ENCODE assay signal across 8 cellular contexts in the genomic region with DNA sequence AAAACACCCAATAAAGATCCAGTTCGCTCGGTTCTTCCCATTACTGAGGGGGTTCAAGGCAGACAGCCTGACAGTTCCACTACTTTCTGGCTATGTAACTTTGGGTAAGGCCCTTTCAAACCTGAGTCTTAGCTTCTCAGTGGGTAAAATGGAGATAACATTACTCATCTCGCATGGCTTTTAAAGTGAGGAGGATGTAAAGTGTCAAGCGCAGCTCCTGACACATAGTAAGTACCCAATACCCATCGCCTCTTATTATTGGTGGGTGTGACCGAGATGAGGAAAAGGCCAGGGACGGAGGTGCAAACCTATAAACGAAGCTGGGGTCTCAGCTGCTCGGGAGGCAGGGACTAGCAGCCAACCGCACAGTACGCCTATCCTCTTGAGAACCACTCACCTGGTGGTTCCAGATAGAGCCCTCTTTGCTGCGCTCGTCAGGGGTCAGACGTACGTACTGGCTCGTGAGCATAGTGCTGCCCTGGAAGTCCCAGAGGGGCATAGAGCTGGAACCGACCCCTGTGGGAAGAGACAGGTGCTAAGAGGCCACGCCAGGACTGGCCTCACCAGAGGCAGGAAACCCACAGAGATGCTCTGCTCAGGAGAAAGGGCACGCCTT. TPM values are rescaled to one million over a fixed set of nuclear protein-coding genes. Genes with fewer than 3 reads are reported as not detected.
DNase-seq lines count a peak whose midpoint lies in the region; ATAC-seq, FAIRE-seq and TF ChIP-seq lines count a peak whose summit lies in the region.

No MANE protein-coding gene starts in this region.

- TF ChIP-seq CTCF in 22Rv1 (IDR thresholded peaks at IDR 0.05) (no peak), HCT116 (IDR thresholded peaks at IDR 0.05 in 2 of 3, conservative IDR thresholded peaks at IDR 0.05 in 1 of 3; ENCODE audit: borderline replicate concordance in 1 of 3, insufficient read depth in 1 of 3, low read depth in 2 of 3, low read length in 2 of 3) (no peak), kidney epithelial cell (IDR thresholded peaks at IDR 0.05; ENCODE audit: insufficient read depth, low read length, poor library complexity, severe bottlenecking) (no peak), thoracic aorta (IDR thresholded peaks at IDR 0.05) (no peak)

- H3K9me3 ChIP-seq in HCT116 (ENCODE audit: control insufficient read depth in 1 of 2, insufficient read depth in 1 of 2, low read depth in 1 of 2, low read length in 2 of 2): peaks cover 0 to 4% of the 10 kb centered on the region in 2 experiments; a peak in 1 of 4 replicates
- H3K9me3 ChIP-seq in thoracic aorta: no peaks in the 10 kb centered on the region

- peaks cover 56% of the 10 kb centered on the region for H3K79me2 ChIP-seq in HCT116 (ENCODE audit: insufficient read depth, low read length)

- H3K36me3 Mint-ChIP-seq in activated naive CD8-positive, alpha-beta T cell treated with anti-CD3 and anti-CD28 coated beads, Interleukin-2, amount 50 U/mL, for 24 hours (ENCODE audit: low read depth): peaks cover 26% of the 10 kb centered on the region

- H3K36me3 ChIP-seq in HCT116 (ENCODE audit: control insufficient read depth in 1 of 2, insufficient read depth in 2 of 2, low read length in 2 of 2) (peaks cover 7 to 8% of the 10 kb centered on the region in 2 experiments; a peak in 3 of 4 replicates), kidney epithelial cell (ENCODE audit: control insufficient read depth, insufficient read depth, low read length) (no peaks in the 10 kb centered on the region), thoracic aorta (peaks cover 5% of the 10 kb centered on the region)

- H3K9me3 Mint-ChIP-seq in activated naive CD8-positive, alpha-beta T cell treated with anti-CD3 and anti-CD28 coated beads, Interleukin-2, amount 50 U/mL, for 24 hours: peaks cover 6% of the 10 kb centered on the region

- DNase-seq in HCT116 (ENCODE audit: low read depth, low spot score) (no peak), kidney epithelial cell (ENCODE audit: low read depth) (no peak), thoracic aorta (ENCODE audit: low spot score) (no peak), RCC 7860 (ENCODE audit: low spot score) (no peak), COLO829 (ENCODE audit: low spot score) (no peak), NCI-H345 (lab: John Stamatoyannopoulos, UW) (no peak)
- DNase-seq in activated naive CD8-positive, alpha-beta T cell treated with anti-CD3 and anti-CD28 coated beads, Interleukin-2, amount 50 U/mL, for 24 hours: no peak

- H3K4me3 ChIP-seq in HCT116 (replicated peaks in 1 of 2; ENCODE audit: low read depth in 1 of 2, low read length in 2 of 2): peak overlapping the region; percentile 98 to 100
- H3K4me3 ChIP-seq in kidney epithelial cell (ENCODE audit: low read depth, low read length): peak overlapping the region; percentile 85
- H3K4me3 ChIP-seq in thoracic aorta: peak overlapping the region; percentile 82

- peak overlapping the region; percentile 91 for H3K4me2 ChIP-seq in HCT116 (ENCODE audit: low read length)

- no peaks in the 10 kb centered on the region for H3K9me2 ChIP-seq in HCT116 (ENCODE audit: insufficient read depth)

- TSS peak; percentile 44 for BruUV-seq in HCT116 (replicated peaks; lab: Mats Ljungman, UMichigan)

- no peak for TF ChIP-seq POLR2A in HCT116 (IDR thresholded peaks at IDR 0.05; ENCODE audit: borderline replicate concordance, extremely low read depth, insufficient read depth, insufficient read length)

- H2AFZ ChIP-seq in HCT116 (ENCODE audit: low read depth, low read length, poor library complexity, severe bottlenecking): no peak overlapping the region

- no peaks in the 10 kb centered on the region for H4K20me1 ChIP-seq in HCT116 (ENCODE audit: insufficient read depth)

- H3K27ac Mint-ChIP-seq in activated naive CD8-positive, alpha-beta T cell treated with anti-CD3 and anti-CD28 coated beads, Interleukin-2, amount 50 U/mL, for 24 hours: peak overlapping the region; percentile 99

- no peaks in the 10 kb centered on the region for H3K27me3 Mint-ChIP-seq in activated naive CD8-positive, alpha-beta T cell treated with anti-CD3 and anti-CD28 coated beads, Interleukin-2, amount 50 U/mL, for 24 hours

- ATAC-seq in HCT116 (no peak; the same call in 1 of the 2 replicates), thoracic aorta (ENCODE audit: insufficient number of reproducible peaks, low FRiP score, low read depth) (no peak)
- ATAC-seq in activated naive CD8-positive, alpha-beta T cell treated with anti-CD3 and anti-CD28 coated beads, Interleukin-2, amount 50 U/mL, for 24 hours: peak; percentile 11

- peak overlapping the region; percentile 98 for H3K4me3 Mint-ChIP-seq in activated naive CD8-positive, alpha-beta T cell treated with anti-CD3 and anti-CD28 coated beads, Interleukin-2, amount 50 U/mL, for 24 hours

- RAD21 ChIA-PET in HCT116 (lab: Charles Lee; ENCODE audit: low non-redundant PET in 1 of 2, low total read pairs in 2 of 2, uncharacterized antibody in 2 of 2, unreplicated experiment in 2 of 2): no interaction called here

- peak overlapping the region; percentile 92 for H3K9ac ChIP-seq in HCT116 (ENCODE audit: low read length)

- H3K27me3 ChIP-seq in HCT116 (ENCODE audit: insufficient read depth, low read length): no peaks in the 10 kb centered on the region
- H3K27me3 ChIP-seq in kidney epithelial cell (ENCODE audit: control insufficient read depth, insufficient read depth, low read length): no peaks in the 10 kb centered on the region
- H3K27me3 ChIP-seq in thoracic aorta (replicated peaks; ENCODE audit: insufficient read depth): no peaks in the 10 kb centered on the region

- H3K4me1 Mint-ChIP-seq in activated naive CD8-positive, alpha-beta T cell treated with anti-CD3 and anti-CD28 coated beads, Interleukin-2, amount 50 U/mL, for 24 hours: peaks cover 58% of the 10 kb centered on the region

- POLR2A ChIA-PET in HCT116 (lab: Charles Lee): interaction anchor here (1.2 to 2.8 kb wide), 4 partner anchors 9 to 104 kb away, joined by 3 to 9 read pairs (median 5); no protein-coding TSS in a partner anchor

- H3K4me1 ChIP-seq in HCT116 (ENCODE audit: control insufficient read depth in 1 of 2, insufficient read depth in 2 of 2, low read length in 2 of 2) (peaks cover 14 to 16% of the 10 kb centered on the region in 2 experiments), thoracic aorta (ENCODE audit: control insufficient read depth in 1 of 2, low read depth in 2 of 2) (peaks cover 18 to 46% of the 10 kb centered on the region in 2 donors)

- no peak for FAIRE-seq in RCC 7860 (lab: Jason Lieb, UNC)

- TF ChIP-seq RAD21 in HCT116 (IDR thresholded peaks at IDR 0.05; ENCODE audit: low read depth): no peak

- CTCF ChIA-PET in HCT116 (lab: Charles Lee): interaction anchor here (1.2 to 2.3 kb wide), 5 partner anchors 16 to 104 kb away, joined by 3 to 9 read pairs (median 7); no protein-coding TSS in a partner anchor

- intact Hi-C loops in HCT116 (cut with micrococcal nuclease): no loop called here

- H3K27ac ChIP-seq in 22Rv1: peak overlapping the region; percentile 95
- peak overlapping the region; percentile 77 for H3K27ac ChIP-seq in HCT116 (ENCODE audit: low read depth, low read length)
- peak overlapping the region; percentile 90 to 94 for H3K27ac ChIP-seq in thoracic aorta

TF ChIP-seq in HCT116, 20 proteins besides CTCF, POLR2A, EP300 and RAD21 (continues in another document):
- no peak for TF ChIP-seq CEBPB (IDR thresholded peaks at IDR 0.05; ENCODE audit: low read depth)
- no peak for TF ChIP-seq TCF7L2 (IDR thresholded peaks at IDR 0.05; ENCODE audit: borderline replicate concordance, extremely low read depth, insufficient read depth, insufficient read length)
- no peak for TF ChIP-seq CBX3 (IDR thresholded peaks at IDR 0.05; ENCODE audit: low read depth)
- no peak for TF ChIP-seq SP1 (IDR thresholded peaks at IDR 0.05; ENCODE audit: low read depth)
- TF ChIP-seq ELF1 (IDR thresholded peaks at IDR 0.05; ENCODE audit: borderline replicate concordance, low read depth): no peak
- TF ChIP-seq FOSL1 (IDR thresholded peaks at IDR 0.05; ENCODE audit: low read depth): no peak
- TF ChIP-seq REST (IDR thresholded peaks at IDR 0.05; ENCODE audit: low read depth): no peak

RNA-seq across cellular contexts. Expression of gene LMAN2, which starts 0.6 kb away (rescaled TPM):
- total RNA-seq in HCT116 (2021; ENCODE audit: unreplicated experiment) (128 TPM), kidney epithelial cell (279 and 308 TPM in 2 replicates), thoracic aorta (100 to 1,000 TPM; 159 to 167 TPM)
- 233 and 234 TPM in 2 replicates for polyA plus RNA-seq in HCT116 (2012)

RNA-seq across cellular contexts. Expression of gene RGS14, which starts 6.8 kb away (rescaled TPM):
- total RNA-seq in HCT116 (2021; ENCODE audit: unreplicated experiment) (9.4 TPM), kidney epithelial cell (14.5 and 22.9 TPM in 2 replicates), thoracic aorta (10 to 100 TPM in 1 of 2 donors, 1 to 10 TPM in 1; 4.9 to 12.6 TPM)
- polyA plus RNA-seq in HCT116 (2012): 12.3 and 12.9 TPM in 2 replicates

RNA-seq across cellular contexts. Expression of gene SLC34A1, which starts 33.4 kb away (rescaled TPM):
- total RNA-seq in HCT116 (2021; ENCODE audit: unreplicated experiment) (not detected), kidney epithelial cell (not detected in 2 replicates), thoracic aorta (not detected)
- polyA plus RNA-seq in HCT116 (2012): 0.02 and 0.09 TPM in 2 replicates

RNA-seq across cellular contexts. Expression of gene MXD3, which starts 39.2 kb away (rescaled TPM):
- total RNA-seq in HCT116 (2021; ENCODE audit: unreplicated experiment): 37.6 TPM
- 30.5 and 37.0 TPM in 2 replicates for polyA plus RNA-seq in HCT116 (2012)
- total RNA-seq in kidney epithelial cell: 3.4 and 6.6 TPM in 2 replicates
- total RNA-seq in thoracic aorta: 10 to 100 TPM; 11.9 to 17.6 TPM

RNA-seq across cellular contexts. Expression of gene PRELID1, which starts 47.3 kb away (rescaled TPM):
- total RNA-seq in HCT116 (2021; ENCODE audit: unreplicated experiment) (223 TPM), kidney epithelial cell (178 and 199 TPM in 2 replicates), thoracic aorta (10 to 100 TPM; 42.2 to 54.0 TPM)
- polyA plus RNA-seq in HCT116 (2012): 181 and 221 TPM in 2 replicates
